ENCODE assay signal across 7 cellular contexts in genomic region chr7:50661345-50662058, GRCh38.
DNase-seq lines count a peak whose midpoint lies in the region; ATAC-seq lines count a peak whose summit lies in the region.

No MANE protein-coding gene starts in this region.

- DNase-seq in NCI-H774 (lab: John Stamatoyannopoulos, UW), result peak; percentile 65
- peak; percentile 21 for DNase-seq in pons (ENCODE audit: low spot score)
- no peak for DNase-seq in H4 (ENCODE audit: low spot score)
- no peak for DNase-seq in T-helper 9 cell
- no peak for DNase-seq in DMS153 treated with DMSO at 0.1 percent for 48 hours (lab: John Stamatoyannopoulos, UW; ENCODE audit: unreplicated experiment)

- ATAC-seq in GM19025 (IDR thresholded peaks at IDR 0.05; ENCODE audit: low read depth, unreplicated experiment) (peak; percentile 53), HG02759 (IDR thresholded peaks at IDR 0.05; ENCODE audit: unreplicated experiment) (peak; percentile 50)

Comparison
In these comparisons a context has a peak if more than half of its experiments do, and no peak if none do; other contexts are left out.
1. DNase-seq: peak in NCI-H774 (single experiment) and pons (single experiment); none in H4 (single experiment), T-helper 9 cell (single experiment) and DMS153 treated with DMSO at 0.1 percent for 48 hours (single experiment).